2 cellular contexts compared by ENCODE assay signal in genomic region chr1:25694167-25694566, GRCh38.
TF ChIP-seq lines count a peak whose summit lies in the region.

No MANE protein-coding gene starts in this region.

TF ChIP-seq in HEK293, 187 proteins besides CTCF, POLR2A, EP300 and RAD21 (continued from another document):
- TF ChIP-seq PRDM6 (tag by site-specific recombination; IDR thresholded peaks at IDR 0.05) (peak; percentile 57; the same call in 1 of the 2 replicates), FEZF1 (tag by site-specific recombination; IDR thresholded peaks at IDR 0.05) (peak; percentile 45; the same call in 1 of the 2 replicates), PATZ1 (tag by site-specific recombination; IDR thresholded peaks at IDR 0.05) (no peak)

TF ChIP-seq in HepG2, 621 proteins besides CTCF, POLR2A, EP300 and RAD21 (continued from another document):
- TF ChIP-seq ZNF362 (CRISPR knock-in tag; IDR thresholded peaks at IDR 0.05; ENCODE audit: borderline replicate concordance), result no peak
